ENCODE assay signal across 8 cellular contexts in genomic region chr19:55258828-55259539, GRCh38. TPM values are rescaled to one million over a fixed set of nuclear protein-coding genes. Genes with fewer than 3 reads are reported as not detected.
DNase-seq lines count a peak whose midpoint lies in the region; ATAC-seq lines count a peak whose summit lies in the region.

Gene PPP6R1 (minus strand): TSS chr19:55259017. CDS start chr19:55247103, 11,914 bp downstream.

- H3K4ac ChIP-seq in mesenchymal stem cell (ENCODE audit: low read depth in 1 of 2, low read length in 2 of 2): peak within 1 kb of the TSS; percentile 50 to 94

- H3K79me1 ChIP-seq in mesenchymal stem cell (replicated peaks; ENCODE audit: low read length, poor library complexity, severe bottlenecking): peaks cover 2% of the 10 kb centered on the region

- H3K4me1 ChIP-seq in NT2/D1 (ENCODE audit: insufficient read depth, insufficient read length) (peaks cover 2% of the 10 kb centered on the region), endocrine pancreas (ENCODE audit: control insufficient read depth, insufficient read depth, low read length) (no peaks in the 10 kb centered on the region), mesenchymal stem cell (ENCODE audit: control insufficient read depth, insufficient read depth, low read depth, low read length) (peaks cover 34% of the 10 kb centered on the region)

- peaks cover 27% of the 10 kb centered on the region for H3K4me1 Mint-ChIP-seq in activated CD8-positive, alpha-beta memory T cell treated with anti-CD3 and anti-CD28 coated beads, Interleukin-2, amount 10 ng/mL, durations not matched to agents 7 days and 5 days

- peak within 1 kb of the TSS; percentile 97 for H3K27ac ChIP-seq in mesenchymal stem cell (ENCODE audit: low read length, poor library complexity, severe bottlenecking)

- H3K27me3 ChIP-seq in NT2/D1 (ENCODE audit: insufficient read depth, insufficient read length): no peaks in the 10 kb centered on the region
- H3K27me3 ChIP-seq in endocrine pancreas (ENCODE audit: control insufficient read depth, insufficient read depth, low read length): no peaks in the 10 kb centered on the region
- no peaks in the 10 kb centered on the region for H3K27me3 ChIP-seq in mesenchymal stem cell (ENCODE audit: control insufficient read depth in 1 of 2, insufficient read depth in 1 of 2, low read length in 2 of 2)

- DNase-seq in COR-L47 (lab: John Stamatoyannopoulos, UW) (peak; percentile 98), HUDEP-2 (lab: John Stamatoyannopoulos, UW; ENCODE audit: unreplicated experiment in 76 of 76) (peak in 75 of 76 experiments; percentile 86 to 100 (median 98)), NT2/D1 (ENCODE audit: low read depth, low spot score) (peak; percentile 87), mesenchymal stem cell (peak; percentile 100)
- DNase-seq in activated CD8-positive, alpha-beta memory T cell treated with anti-CD3 and anti-CD28 coated beads, Interleukin-2, amount 10 ng/mL, durations not matched to agents 7 days and 5 days: peak; percentile 96
- peak; percentile 92 for DNase-seq in stimulated activated CD8-positive, alpha-beta memory T cell treated with anti-CD3 and anti-CD28 coated beads, Interleukin-12 subunit alpha, Interleukin-12 subunit beta, amount 100 ng/mL, for 4 hours (ENCODE audit: low read depth)

- H3K14ac ChIP-seq in mesenchymal stem cell (ENCODE audit: low read length in 2 of 2): peak within 1 kb of the TSS in 1 of 2 experiments; percentile 97

- peak within 1 kb of the TSS; percentile 97 for H4K8ac ChIP-seq in mesenchymal stem cell (ENCODE audit: low read length)

- H3K27me3 Mint-ChIP-seq in activated CD8-positive, alpha-beta memory T cell treated with anti-CD3 and anti-CD28 coated beads, Interleukin-2, amount 10 ng/mL, durations not matched to agents 7 days and 5 days: no peaks in the 10 kb centered on the region

- peaks cover 39% of the 10 kb centered on the region for H3K36me3 Mint-ChIP-seq in activated CD8-positive, alpha-beta memory T cell treated with anti-CD3 and anti-CD28 coated beads, Interleukin-2, amount 10 ng/mL, durations not matched to agents 7 days and 5 days

- H3K9me3 ChIP-seq in NT2/D1 (ENCODE audit: insufficient read depth, low read length): no peaks in the 10 kb centered on the region
- no peaks in the 10 kb centered on the region for H3K9me3 ChIP-seq in endocrine pancreas (ENCODE audit: control insufficient read depth, low read length)
- no peaks in the 10 kb centered on the region for H3K9me3 ChIP-seq in mesenchymal stem cell (ENCODE audit: control insufficient read depth, low read length)

- H3K4me3 ChIP-seq in NT2/D1 (ENCODE audit: insufficient read length, low read depth) (peak within 1 kb of the TSS; percentile 91), endocrine pancreas (ENCODE audit: control insufficient read depth, insufficient read depth, low read length) (peak within 1 kb of the TSS; percentile 30), mesenchymal stem cell (ENCODE audit: insufficient read depth in 1 of 2, low read depth in 1 of 2, low read length in 2 of 2) (peak within 1 kb of the TSS; percentile 91 to 95)

- H3K27ac Mint-ChIP-seq in activated CD8-positive, alpha-beta memory T cell treated with anti-CD3 and anti-CD28 coated beads, Interleukin-2, amount 10 ng/mL, durations not matched to agents 7 days and 5 days: peak within 1 kb of the TSS; percentile 100

- H2AK5ac ChIP-seq in mesenchymal stem cell (ENCODE audit: low read length, severe bottlenecking): peak within 1 kb of the TSS; percentile 11

- WGBS in mesenchymal stem cell: under 1% methylated on average over 63 of the region's 76 CpGs

- peak within 1 kb of the TSS; percentile 93 for H4K91ac ChIP-seq in mesenchymal stem cell (ENCODE audit: low read length)

- H3K36me3 ChIP-seq in NT2/D1 (ENCODE audit: insufficient read depth, insufficient read length, low read length) (peaks cover 34% of the 10 kb centered on the region), endocrine pancreas (ENCODE audit: control insufficient read depth, insufficient read depth, low read length) (no peaks in the 10 kb centered on the region), mesenchymal stem cell (ENCODE audit: control insufficient read depth in 1 of 2, insufficient read depth in 2 of 2, low read depth in 1 of 2, low read length in 2 of 2) (peaks cover 12 to 17% of the 10 kb centered on the region in 2 experiments)

- H3K9ac ChIP-seq in NT2/D1 (ENCODE audit: insufficient read length, low read depth): peak within 1 kb of the TSS; percentile 97
- H3K9ac ChIP-seq in endocrine pancreas (ENCODE audit: control insufficient read depth, insufficient read depth, low read length): peak within 1 kb of the TSS; percentile 96
- peak within 1 kb of the TSS; percentile 97 for H3K9ac ChIP-seq in mesenchymal stem cell (ENCODE audit: low read length)

- peak within 1 kb of the TSS; percentile 88 for H2BK120ac ChIP-seq in mesenchymal stem cell (ENCODE audit: low read depth, low read length)

- H2BK5ac ChIP-seq in mesenchymal stem cell (ENCODE audit: low read depth, low read length, poor library complexity, severe bottlenecking): peak within 1 kb of the TSS; percentile 63

- peak within 1 kb of the TSS; percentile 99 for H3K4me3 Mint-ChIP-seq in activated CD8-positive, alpha-beta memory T cell treated with anti-CD3 and anti-CD28 coated beads, Interleukin-2, amount 10 ng/mL, durations not matched to agents 7 days and 5 days

- peak within 1 kb of the TSS; percentile 93 to 96 for H3K18ac ChIP-seq in mesenchymal stem cell (ENCODE audit: low read depth in 1 of 2, low read length in 2 of 2)

- H3K4me2 ChIP-seq in mesenchymal stem cell (ENCODE audit: low read length, poor library complexity, severe bottlenecking): peak within 1 kb of the TSS; percentile 71

- peak; percentile 69 for ATAC-seq in GM21381 (IDR thresholded peaks at IDR 0.05; ENCODE audit: unreplicated experiment)
- ATAC-seq in activated CD8-positive, alpha-beta memory T cell treated with anti-CD3 and anti-CD28 coated beads, Interleukin-2, amount 10 ng/mL, durations not matched to agents 7 days and 5 days: peak; percentile 81

- CTCF ChIA-PET in activated CD8-positive, alpha-beta memory T cell treated with anti-CD3 and anti-CD28 coated beads, Interleukin-2, amount 10 ng/mL, durations not matched to agents 7 days and 5 days (lab: Charles Lee): interaction anchor here (1.0 to 3.7 kb wide), 12 partner anchors 17 to 373 kb away, joined by 3 to 16 read pairs (median 4); partner anchors contain the start of genes HSPBP1, KMT5C and TMEM238

- H2AFZ ChIP-seq in mesenchymal stem cell (ENCODE audit: low read depth, low read length): peak within 1 kb of the TSS; percentile 72

- H3K23ac ChIP-seq in mesenchymal stem cell (ENCODE audit: low read length in 2 of 2): peak within 1 kb of the TSS in 1 of 2 experiments; percentile 85

- H3K9me3 Mint-ChIP-seq in activated CD8-positive, alpha-beta memory T cell treated with anti-CD3 and anti-CD28 coated beads, Interleukin-2, amount 10 ng/mL, durations not matched to agents 7 days and 5 days (ENCODE audit: low read depth): no peaks in the 10 kb centered on the region

- H2BK15ac ChIP-seq in mesenchymal stem cell (ENCODE audit: low read depth, poor library complexity, severe bottlenecking): peak within 1 kb of the TSS; percentile 99

- peak within 1 kb of the TSS in 1 of 2 experiments; percentile 27 for H2BK12ac ChIP-seq in mesenchymal stem cell (ENCODE audit: low read length in 2 of 2)

RNA-seq across cellular contexts. Expression of gene PPP6R1, which starts in this region (rescaled TPM):
- total RNA-seq in activated CD8-positive, alpha-beta memory T cell treated with anti-CD3 and anti-CD28 coated beads, Interleukin-2, amount 10 ng/mL, durations not matched to agents 7 days and 5 days: 100 to 1,000 TPM; 263 to 291 TPM
- polyA plus RNA-seq in mesenchymal stem cell (2013, experiment 1 of 2): 37.2 TPM
- 37.7 TPM for polyA plus RNA-seq in mesenchymal stem cell (2013, experiment 2 of 2)

Comparison
In these comparisons a context has a peak if more than half of its experiments do, and no peak if none do; other contexts are left out.
1. Peak in every context shown above with its lines: DNase-seq, ATAC-seq, H3K4me3 ChIP-seq and H3K27ac ChIP-seq.
2. H3K4me3 ChIP-seq: peak in every context shown above with its lines; median percentile 93 in mesenchymal stem cell; 91 in NT2/D1; 30 in endocrine pancreas.